3 cellular contexts compared by ENCODE assay signal in genomic region chr6:169302716-169303115, GRCh38.
"Had no signal": no experiment of that assay in that cellular context is flagged by ENCODE, and none has a peak within 500 bp of the region (broad histone marks: within the 10 kb centered on the region; RNA-seq: fewer than 3 reads in every experiment).

No MANE protein-coding gene starts in this region.

- DNase-seq: GDM1, GF-D8 had no signal

- H3K4me3 ChIP-seq: GM12878 had no signal

- ATAC-seq: GM12878 had no signal
